Comparison of ENCODE assay signal across 9 cellular contexts in genomic region chr20:48828734-48829460, GRCh38. TPM values are rescaled to one million over a fixed set of nuclear protein-coding genes. Genes with fewer than 3 reads are reported as not detected.
DNase-seq lines count a peak whose midpoint lies in the region; ATAC-seq and TF ChIP-seq lines count a peak whose summit lies in the region.
"Had no signal": no experiment of that assay in that cellular context is flagged by ENCODE, and none has a peak within 500 bp of the region (broad histone marks: within the 10 kb centered on the region; RNA-seq: fewer than 3 reads in every experiment).

No MANE protein-coding gene starts in this region.

- no peaks in the 10 kb centered on the region for H3K36me3 ChIP-seq in PC-3 (ENCODE audit: low read depth, low read length)
- H3K36me3 ChIP-seq in esophagus squamous epithelium: no peaks in the 10 kb centered on the region

- TF ChIP-seq POLR2A in esophagus squamous epithelium (IDR thresholded peaks at IDR 0.05): no peak

- no peaks in the 10 kb centered on the region for H3K9me3 Mint-ChIP-seq in progenitor cell of endocrine pancreas (ENCODE audit: low read depth)

- intact Hi-C loops in PC-3 (cut with micrococcal nuclease): loop anchor here (10.0 kb wide), 1 partner anchor 114 kb away; no protein-coding TSS in a partner anchor
- intact Hi-C loops in esophagus squamous epithelium (cut with DNase I): no loop called here

- peak overlapping the region; percentile 83 for H3K4me3 Mint-ChIP-seq in progenitor cell of endocrine pancreas (ENCODE audit: low read depth)

- peaks cover 66% of the 10 kb centered on the region for H3K27me3 Mint-ChIP-seq in progenitor cell of endocrine pancreas

- H3K36me3 Mint-ChIP-seq in progenitor cell of endocrine pancreas (ENCODE audit: insufficient read depth): no peaks in the 10 kb centered on the region

- no peak for TF ChIP-seq CTCF in PC-3 (conservative IDR thresholded peaks at IDR 0.05; ENCODE audit: low read depth, low read length)
- TF ChIP-seq CTCF in esophagus squamous epithelium (IDR thresholded peaks at IDR 0.05): no peak
- no peak for TF ChIP-seq CTCF in progenitor cell of endocrine pancreas (IDR thresholded peaks at IDR 0.05; ENCODE audit: unreplicated experiment)

- no peak overlapping the region for H3K27ac ChIP-seq in PC-3 (ENCODE audit: low read length)
- H3K27ac ChIP-seq in esophagus squamous epithelium: peak overlapping the region; percentile 38 to 85 (median 64)

- H3K9me3 ChIP-seq in PC-3 (ENCODE audit: low read length) (no peaks in the 10 kb centered on the region), esophagus squamous epithelium (no peaks in the 10 kb centered on the region)

- peak overlapping the region; percentile 83 for H2AFZ ChIP-seq in PC-3 (ENCODE audit: low read length)

- 73 to 85% methylated on average over 11 of the region's 11 CpGs for WGBS in esophagus squamous epithelium, 2 donors

- CTCF ChIA-PET in PC-3 (lab: Charles Lee): interaction anchor here (1.8 kb wide), 1 partner anchor 171 kb away, joined by 5 read pairs; no protein-coding TSS in a partner anchor

- peak overlapping the region; percentile 68 for H3K27ac Mint-ChIP-seq in progenitor cell of endocrine pancreas

- POLR2A ChIA-PET in PC-3 (lab: Charles Lee; ENCODE audit: unreplicated experiment): no interaction called here

- peaks cover 27% of the 10 kb centered on the region for H3K79me2 ChIP-seq in PC-3 (ENCODE audit: low read length)

- DNase-seq in PC-3 (no peak), esophagus squamous epithelium (lab: John Stamatoyannopoulos, UW) (no peak), progenitor cell of endocrine pancreas (ENCODE audit: low spot score, unreplicated experiment) (no peak), DMS53 treated with DMSO at 0.1 percent for 48 hours (lab: John Stamatoyannopoulos, UW; ENCODE audit: unreplicated experiment) (no peak), NAMALWA (ENCODE audit: low spot score) (no peak), NCI-H774 (lab: John Stamatoyannopoulos, UW) (no peak)
- DNase-seq: NCI-H1048 had no signal

- ATAC-seq in PC-3 (no peak), HG02588 (IDR thresholded peaks at IDR 0.05; ENCODE audit: unreplicated experiment) (no peak)

- H3K4me1 ChIP-seq in PC-3 (ENCODE audit: insufficient read depth, low read length) (peaks cover 59% of the 10 kb centered on the region), esophagus squamous epithelium (peaks cover 16 to 69% (median 23%) of the 10 kb centered on the region in 3 donors)

- peaks cover 3% of the 10 kb centered on the region for H3K4me1 Mint-ChIP-seq in progenitor cell of endocrine pancreas (ENCODE audit: low read depth)

- no peaks in the 10 kb centered on the region for H3K27me3 ChIP-seq in PC-3 (ENCODE audit: low read length)
- H3K27me3 ChIP-seq in esophagus squamous epithelium: peaks cover 0 to 54% (median 6%) of the 10 kb centered on the region in 4 donors

- no peaks in the 10 kb centered on the region for H3K9me2 ChIP-seq in PC-3 (replicated peaks; ENCODE audit: low read length)

- H4K20me1 ChIP-seq in PC-3 (ENCODE audit: low read length): no peaks in the 10 kb centered on the region

- H3K4me3 ChIP-seq in GM08714 (ENCODE audit: low read length) (peak overlapping the region; percentile 70), PC-3 (ENCODE audit: low read length) (peak overlapping the region; percentile 73), esophagus squamous epithelium (peak overlapping the region; percentile 33 to 76 (median 60))

- TSS peak; percentile 78 for BruUV-seq in PC-3 (replicated peaks; lab: Mats Ljungman, UMichigan)

- H3K9ac ChIP-seq in PC-3 (ENCODE audit: low read length): peak overlapping the region; percentile 41

- no peaks in the 10 kb centered on the region for H3F3A ChIP-seq in PC-3 (ENCODE audit: low read length, unreplicated experiment)

- peak overlapping the region; percentile 87 for H3K4me2 ChIP-seq in PC-3 (ENCODE audit: low read length)

RNA-seq across cellular contexts. Expression of gene PREX1, which starts 1.1 kb away (rescaled TPM):
- total RNA-seq in PC-3 (2014; rRNA removed) (18.9 and 22.1 TPM in 2 replicates), esophagus squamous epithelium (10 to 100 TPM in 2 of 4 donors, 1 to 10 TPM in 2; 4.9 to 25.9 (median 8.9) TPM), progenitor cell of endocrine pancreas (2.9 and 3.7 TPM in 2 replicates)
